Comparison of ENCODE assay signal across 20 cellular contexts in the genomic region with DNA sequence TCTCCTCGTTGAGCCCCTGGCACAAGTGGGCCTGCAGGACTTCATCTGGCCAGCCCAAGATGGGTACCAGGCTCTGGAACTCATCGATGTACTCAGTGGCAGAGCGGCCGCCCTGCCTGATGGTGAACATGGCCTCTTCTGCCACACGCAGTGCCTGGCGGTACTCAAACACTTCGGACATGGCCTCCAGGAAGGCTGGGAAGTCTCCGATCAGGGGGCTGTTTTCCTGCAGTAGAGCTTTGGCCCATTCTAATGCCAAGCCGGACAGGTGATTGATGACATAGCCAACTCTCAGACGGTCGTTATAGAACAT. TPM values are rescaled to one million over a fixed set of nuclear protein-coding genes. Genes with fewer than 3 reads are reported as not detected.
DNase-seq lines count a peak whose midpoint lies in the region; ATAC-seq and TF ChIP-seq lines count a peak whose summit lies in the region.
"Had no signal": no experiment of that assay in that cellular context is flagged by ENCODE, and none has a peak within 500 bp of the region (broad histone marks: within the 10 kb centered on the region; RNA-seq: fewer than 3 reads in every experiment).

No MANE protein-coding gene starts in this region.

- no peak for ATAC-seq in left ventricle myocardium superior
- no peak for ATAC-seq in lower lobe of right lung
- no peak for ATAC-seq in natural killer cell treated with Interleukin-12 subunit alpha and Interleukin-12 subunit beta and Interleukin-15 and Interleukin-18, amount 100 ng/mL, for 72 hours
- ATAC-seq: HCT116 had no signal

- peaks cover 17% of the 10 kb centered on the region for H3K27me3 Mint-ChIP-seq in chondrocyte (ENCODE audit: low read depth)
- H3K27me3 Mint-ChIP-seq in natural killer cell treated with Interleukin-12 subunit alpha and Interleukin-12 subunit beta and Interleukin-15 and Interleukin-18, amount 100 ng/mL, for 72 hours = peaks cover 14 to 18% of the 10 kb centered on the region in 2 donors

- no peak overlapping the region for H3K4me3 Mint-ChIP-seq in chondrocyte (ENCODE audit: unreplicated experiment)
- H3K4me3 Mint-ChIP-seq in natural killer cell treated with Interleukin-12 subunit alpha and Interleukin-12 subunit beta and Interleukin-15 and Interleukin-18, amount 100 ng/mL, for 72 hours = no peak overlapping the region
- H3K4me3 Mint-ChIP-seq: CD4-positive, alpha-beta T cell; IgD-negative memory B cell had no signal

- 95 to 96% methylated on average over 11 of the region's 11 CpGs for WGBS in sigmoid colon, 2 donors

- TF ChIP-seq CTCF in right atrium auricular region (IDR thresholded peaks at IDR 0.05) = no peak
- TF ChIP-seq CTCF in chondrocyte (IDR thresholded peaks at IDR 0.05) = no peak
- TF ChIP-seq CTCF in lower lobe of right lung (IDR thresholded peaks at IDR 0.05) = no peak
- no peak for TF ChIP-seq CTCF in sigmoid colon (IDR thresholded peaks at IDR 0.05)

- H3K36me3 Mint-ChIP-seq in chondrocyte (ENCODE audit: low read depth) = peaks cover 3% of the 10 kb centered on the region
- no peaks in the 10 kb centered on the region for H3K36me3 Mint-ChIP-seq in natural killer cell treated with Interleukin-12 subunit alpha and Interleukin-12 subunit beta and Interleukin-15 and Interleukin-18, amount 100 ng/mL, for 72 hours

- intact Hi-C loops in left ventricle myocardium superior (cut with micrococcal nuclease) = no loop called here
- intact Hi-C loops in lower lobe of right lung (cut with DNase I) = no loop called here
- intact Hi-C loops in sigmoid colon (cut with DNase I) = no loop called here

- no peak overlapping the region for H3K27ac Mint-ChIP-seq in chondrocyte (ENCODE audit: unreplicated experiment)
- H3K27ac Mint-ChIP-seq in natural killer cell treated with Interleukin-12 subunit alpha and Interleukin-12 subunit beta and Interleukin-15 and Interleukin-18, amount 100 ng/mL, for 72 hours = no peak overlapping the region
- H3K27ac Mint-ChIP-seq: CD4-positive, alpha-beta T cell; HFFc6 had no signal

- no peak overlapping the region for H3K4me3 ChIP-seq in right atrium auricular region
- no peak overlapping the region for H3K4me3 ChIP-seq in lower lobe of right lung
- H3K4me3 ChIP-seq in sigmoid colon = no peak overlapping the region

- H3K36me3 ChIP-seq in right atrium auricular region (no peaks in the 10 kb centered on the region), lower lobe of right lung (no peaks in the 10 kb centered on the region), sigmoid colon (no peaks in the 10 kb centered on the region)

- H3K4me1 ChIP-seq in right atrium auricular region (no peaks in the 10 kb centered on the region), lower lobe of right lung (no peaks in the 10 kb centered on the region), sigmoid colon (peaks cover 0 to 11% (median 8%) of the 10 kb centered on the region in 4 donors)

- peak; percentile 15 for DNase-seq in left ventricle myocardium superior
- DNase-seq in right atrium auricular region (ENCODE audit: low spot score) = no peak
- peak; percentile 58 for DNase-seq in chondrocyte (ENCODE audit: low spot score)
- peak; percentile 24 for DNase-seq in lower lobe of right lung
- DNase-seq in sigmoid colon = peak; percentile 56
- no peak for DNase-seq in islet precursor cell
- no peak for DNase-seq in natural killer cell treated with Interleukin-12 subunit alpha and Interleukin-12 subunit beta and Interleukin-15 and Interleukin-18, amount 100 ng/mL, for 72 hours (ENCODE audit: low spot score)
- DNase-seq: ACHN; BE2C; C1 segment of cervical spinal cord; CD4-positive, alpha-beta T cell; DMS153; DMS79; GDM1; GOT3; H7; HFFc6 had no signal

- H3K27ac ChIP-seq in right atrium auricular region (no peak overlapping the region), lower lobe of right lung (no peak overlapping the region), sigmoid colon (no peak overlapping the region)

- no peak for TF ChIP-seq EP300 in sigmoid colon (IDR thresholded peaks at IDR 0.05)

- H3K27me3 ChIP-seq in right atrium auricular region (no peaks in the 10 kb centered on the region), lower lobe of right lung (ENCODE audit: low read depth) (peaks cover 7% of the 10 kb centered on the region), sigmoid colon (no peaks in the 10 kb centered on the region)
- H3K27me3 ChIP-seq: BE2C had no signal

- H3K4me1 Mint-ChIP-seq in chondrocyte (ENCODE audit: low read depth) = peaks cover 11% of the 10 kb centered on the region
- no peaks in the 10 kb centered on the region for H3K4me1 Mint-ChIP-seq in natural killer cell treated with Interleukin-12 subunit alpha and Interleukin-12 subunit beta and Interleukin-15 and Interleukin-18, amount 100 ng/mL, for 72 hours (ENCODE audit: low read depth in 2 of 2)
- H3K4me1 Mint-ChIP-seq: IgD-negative memory B cell had no signal

- H3K9me3 ChIP-seq in right atrium auricular region = no peaks in the 10 kb centered on the region
- H3K9me3 ChIP-seq in lower lobe of right lung = no peaks in the 10 kb centered on the region
- H3K9me3 ChIP-seq in sigmoid colon = no peaks in the 10 kb centered on the region
- H3K9me3 ChIP-seq: BE2C had no signal

- peaks cover 10% of the 10 kb centered on the region for H3K9me3 Mint-ChIP-seq in chondrocyte (ENCODE audit: low read depth)
- H3K9me3 Mint-ChIP-seq in natural killer cell treated with Interleukin-12 subunit alpha and Interleukin-12 subunit beta and Interleukin-15 and Interleukin-18, amount 100 ng/mL, for 72 hours = no peaks in the 10 kb centered on the region
- H3K9me3 Mint-ChIP-seq: CD4-positive, alpha-beta T cell had no signal

- TF ChIP-seq POLR2A in sigmoid colon (IDR thresholded peaks at IDR 0.05) = no peak

RNA-seq across cellular contexts. Expression of gene RTL1, which starts 19.8 kb away (rescaled TPM):
- total RNA-seq in left ventricle myocardium superior = not detected
- total RNA-seq in right atrium auricular region = not detected
- 0.02 TPM in 1 of 3 replicates, not detected in the others for total RNA-seq in chondrocyte
- total RNA-seq in lower lobe of right lung = not detected
- not detected for total RNA-seq in sigmoid colon
- polyA plus RNA-seq in sigmoid colon = not detected
- not detected for total RNA-seq in natural killer cell treated with Interleukin-12 subunit alpha and Interleukin-12 subunit beta and Interleukin-15 and Interleukin-18, amount 100 ng/mL, for 72 hours
- total RNA-seq: CD4-positive, alpha-beta T cell; Daoy; H7; HFFc6 had no signal
- polyA plus RNA-seq: IgD-negative memory B cell had no signal

RNA-seq across cellular contexts. Expression of gene MEG3, which starts 57.8 kb away (rescaled TPM):
- total RNA-seq in left ventricle myocardium superior (20.6 TPM), right atrium auricular region (1 to 10 TPM; 6.5 to 9.5 TPM), chondrocyte (not detected in 3 replicates), lower lobe of right lung (16.6 TPM), sigmoid colon (100 to 1,000 TPM in 1 of 4 donors, 10 to 100 TPM in 3; 28.0 to 168 (median 36.6) TPM)
- 10 to 100 TPM in 1 of 3 donors, 1 to 10 TPM in 2; 3.5 to 18.0 (median 7.8) TPM for polyA plus RNA-seq in sigmoid colon
- total RNA-seq in natural killer cell treated with Interleukin-12 subunit alpha and Interleukin-12 subunit beta and Interleukin-15 and Interleukin-18, amount 100 ng/mL, for 72 hours = not detected
- total RNA-seq: CD4-positive, alpha-beta T cell had no signal
- polyA plus RNA-seq: IgD-negative memory B cell had no signal

Comparison
In these comparisons a context has a peak if more than half of its experiments do, and no peak if none do; other contexts are left out.
1. DNase-seq: peak in left ventricle myocardium superior (single experiment), chondrocyte (single experiment), lower lobe of right lung (single experiment) and sigmoid colon (single experiment); none in right atrium auricular region (single experiment), islet precursor cell (single experiment) and natural killer cell treated with Interleukin-12 subunit alpha and Interleukin-12 subunit beta and Interleukin-15 and Interleukin-18, amount 100 ng/mL, for 72 hours (single experiment).